In genomic region chr16:15725641-15726240, GRCh38 we compare ENCODE assay signal across 28 cellular contexts.
DNase-seq lines count a peak whose midpoint lies in the region; ATAC-seq, FAIRE-seq and TF ChIP-seq lines count a peak whose summit lies in the region.
"Had no signal": no experiment of that assay in that cellular context is flagged by ENCODE, and none has a peak within 500 bp of the region (broad histone marks: within the 10 kb centered on the region; RNA-seq: fewer than 3 reads in every experiment).

No MANE protein-coding gene starts in this region.

- H2AFZ ChIP-seq in osteoblast (ENCODE audit: low read length), result no peak overlapping the region
- H2AFZ ChIP-seq: PC-9 had no signal

- H3K4me3 ChIP-seq in Panc1 (ENCODE audit: low read depth in 2 of 2, low read length in 2 of 2) (no peak overlapping the region), osteoblast (ENCODE audit: insufficient read depth, low read length) (no peak overlapping the region)
- H3K4me3 ChIP-seq: A549, PC-9 had no signal

- H3K27me3 ChIP-seq in Panc1 (ENCODE audit: control insufficient read depth, insufficient read depth, low read length) (no peaks in the 10 kb centered on the region), osteoblast (ENCODE audit: insufficient read depth, low read length) (no peaks in the 10 kb centered on the region)

- BruUV-seq in Panc1 (replicated peaks; lab: Mats Ljungman, UMichigan), result TSS peak; percentile 60

- no peak overlapping the region for H3K27ac ChIP-seq in Panc1 (ENCODE audit: low read length)
- H3K27ac ChIP-seq in osteoblast (ENCODE audit: low read depth, low read length), result no peak overlapping the region
- H3K27ac ChIP-seq: A549, HL-60, PC-9 had no signal

- ATAC-seq in Panc1, result no peak
- no peak for ATAC-seq in GM19395 (IDR thresholded peaks at IDR 0.05; ENCODE audit: unreplicated experiment)
- no peak for ATAC-seq in Right ventricle myocardium inferior
- ATAC-seq: A549 had no signal

- no peaks in the 10 kb centered on the region for H3K4me1 Mint-ChIP-seq in endothelial cell (ENCODE audit: unreplicated experiment)

- 0 out of 2 replicates have a peak, but pooled peaks have one; percentile 16 for TF ChIP-seq POLR2A in GM12891 (IDR thresholded peaks at IDR 0.05; ENCODE audit: low read depth, low read length)

- in situ Hi-C loops in Panc1 (cut with HindIII; ENCODE audit: low pct_unique_long_range_greater_than_20kb, low sequenced_read_pairs), result no loop called here

- no peaks in the 10 kb centered on the region for H3K9me3 Mint-ChIP-seq in endothelial cell (ENCODE audit: unreplicated experiment)
- H3K9me3 Mint-ChIP-seq: CD4-positive, alpha-beta memory T cell had no signal

- no peaks in the 10 kb centered on the region for H3K79me2 ChIP-seq in osteoblast (ENCODE audit: insufficient read depth, low read length)

- TF ChIP-seq CTCF in Panc1 (IDR thresholded peaks at IDR 0.05), result no peak
- TF ChIP-seq CTCF in endothelial cell (IDR thresholded peaks at IDR 0.05; ENCODE audit: unreplicated experiment), result no peak
- no peak for TF ChIP-seq CTCF in osteoblast (IDR thresholded peaks at IDR 0.05; ENCODE audit: extremely low read depth, low read depth, low read length)

- intact Hi-C loops in Panc1 (cut with micrococcal nuclease; ENCODE audit: unreplicated experiment) (no loop called here), Right ventricle myocardium inferior (cut with DNase I) (no loop called here)

- no peak overlapping the region for H3K27ac Mint-ChIP-seq in endothelial cell (ENCODE audit: unreplicated experiment)

- POLR2A ChIA-PET in Panc1 (lab: Charles Lee), result no interaction called here

- no peak overlapping the region for H3K4me2 ChIP-seq in osteoblast (ENCODE audit: insufficient read depth, low read length)
- H3K4me2 ChIP-seq: A549, PC-9, SK-N-SH had no signal

- peaks cover 3% of the 10 kb centered on the region for H3K36me3 Mint-ChIP-seq in endothelial cell (ENCODE audit: low read depth, unreplicated experiment)

- H3K27me3 Mint-ChIP-seq in endothelial cell (ENCODE audit: unreplicated experiment), result peaks cover 8% of the 10 kb centered on the region
- H3K27me3 Mint-ChIP-seq: CD4-positive, alpha-beta memory T cell had no signal

- H4K20me1 ChIP-seq in osteoblast (ENCODE audit: insufficient read depth, low read length), result no peaks in the 10 kb centered on the region

- H3K4me1 ChIP-seq in Panc1 (ENCODE audit: control insufficient read depth, insufficient read depth, low read length) (no peaks in the 10 kb centered on the region), osteoblast (ENCODE audit: insufficient read depth, low read length) (no peaks in the 10 kb centered on the region)
- H3K4me1 ChIP-seq: A549 had no signal

- CTCF ChIA-PET in Panc1 (lab: Charles Lee), result no interaction called here

- no peak for DNase-seq in GM12891 (ENCODE audit: insufficient read length, low spot score)
- no peak for DNase-seq in Panc1 (ENCODE audit: low read depth, low spot score)
- no peak for DNase-seq in endothelial cell (ENCODE audit: low spot score)
- DNase-seq in osteoblast (ENCODE audit: insufficient read length, low spot score, missing footprints), result peak; percentile 53
- no peak for DNase-seq in NCI-H82 (lab: John Stamatoyannopoulos, UW)
- no peak for DNase-seq in SHP77 (lab: John Stamatoyannopoulos, UW)
- no peak for DNase-seq in Right ventricle myocardium inferior (ENCODE audit: missing footprints)
- DNase-seq: C1 segment of cervical spinal cord; CD4-positive, alpha-beta memory T cell; COR-L47; HCEC 1CT; MV-4-11; NCI-H1105; NCI-H1436 treated with DMSO at 0.1 percent for 48 hours; NCI-H187 treated with DMSO at 0.1 percent for 48 hours; NCI-H2171 treated with DMSO at 0.1 percent for 48 hours; NCI-H345; NCI-H510A treated with DMSO at 0.1 percent for 48 hours; NK-92 treated with Interleukin-12 subunit alpha and Interleukin-12 subunit beta, amount 100 ng/mL, for 24 hours; PC-9; RPMI8226; SHP77 treated with DMSO at 0.1 percent for 48 hours; SK-N-SH had no signal

- no peaks in the 10 kb centered on the region for H3K36me3 ChIP-seq in Panc1 (ENCODE audit: control insufficient read depth, insufficient read depth, low read length)
- peaks cover 17% of the 10 kb centered on the region for H3K36me3 ChIP-seq in osteoblast (ENCODE audit: insufficient read depth, low read length)

- peak overlapping the region; percentile 51 for H3K4me3 Mint-ChIP-seq in endothelial cell (ENCODE audit: unreplicated experiment)
- H3K4me3 Mint-ChIP-seq: CD4-positive, alpha-beta memory T cell had no signal

- H3K9me3 ChIP-seq in Panc1 (ENCODE audit: control insufficient read depth, insufficient read depth, low read depth, low read length) (no peaks in the 10 kb centered on the region), osteoblast (ENCODE audit: low read depth, low read length) (no peaks in the 10 kb centered on the region)
- H3K9me3 ChIP-seq: A549, SK-N-SH had no signal

- FAIRE-seq in GM12891 (lab: Jason Lieb, UNC), result no peak
- FAIRE-seq: A549, G401.6, H1 had no signal

TF ChIP-seq in GM12891, 5 proteins besides CTCF, POLR2A, EP300 and RAD21:
- no peak for TF ChIP-seq SPI1 (IDR thresholded peaks at IDR 0.05; ENCODE audit: low read depth, low read length)
- TF ChIP-seq POLR2AphosphoS5 (IDR thresholded peaks at IDR 0.05; ENCODE audit: low read depth, low read length), result no peak
- TF ChIP-seq PAX5 (IDR thresholded peaks at IDR 0.05; ENCODE audit: insufficient read depth, low read length, severe bottlenecking), result no peak
- no peak for TF ChIP-seq POU2F2 (IDR thresholded peaks at IDR 0.05; ENCODE audit: low read depth, low read length)
- no peak for TF ChIP-seq TAF1 (IDR thresholded peaks at IDR 0.05; ENCODE audit: low read depth, low read length)
